19 cellular contexts compared by ENCODE assay signal in the genomic region with DNA sequence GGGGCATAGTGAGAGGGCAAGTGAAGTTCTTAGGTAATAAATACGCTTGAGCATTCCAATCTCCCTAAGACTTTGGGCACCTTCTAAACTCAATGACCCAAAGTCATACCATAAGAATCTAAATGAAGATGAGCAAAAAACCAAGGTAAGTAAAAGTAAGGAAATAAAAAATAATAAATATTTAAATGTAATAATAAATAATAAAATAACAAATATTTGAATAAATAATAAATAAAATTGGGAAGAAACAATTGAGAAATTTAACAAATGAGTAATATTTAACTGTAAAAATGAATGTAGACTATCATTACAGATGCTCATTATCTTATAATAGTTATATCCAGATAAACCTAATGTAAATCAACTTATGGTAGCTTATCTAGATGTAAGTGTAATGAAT.
DNase-seq lines count a peak whose midpoint lies in the region; ATAC-seq, FAIRE-seq and TF ChIP-seq lines count a peak whose summit lies in the region.
"Had no signal": no experiment of that assay in that cellular context is flagged by ENCODE, and none has a peak within 500 bp of the region (broad histone marks: within the 10 kb centered on the region; RNA-seq: fewer than 3 reads in every experiment).

No MANE protein-coding gene starts in this region.

- DNase-seq in pancreas (no peak), glomerular visceral epithelial cell (ENCODE audit: extremely low spot score) (no peak)
- DNase-seq in stimulated activated CD4-positive, alpha-beta T cell treated with anti-CD3 and anti-CD28 coated beads, Interleukin-4, amount 100 ng/mL, for 4 hours, result no peak
- DNase-seq: 8988T; C1 segment of cervical spinal cord; Calu3; CD4-positive, alpha-beta memory T cell; COR-L47; DMS53; DMS79 treated with DMSO at 0.1 percent for 48 hours; GM23248; H7; HCEC 1CT had no signal

- 94 to 95% methylated on average over 1 of the region's 1 CpG for WGBS in pancreas, 2 donors

- no peak overlapping the region for H3K4me3 ChIP-seq in pancreas
- H3K4me3 ChIP-seq: GM23248 had no signal

- no peaks in the 10 kb centered on the region for H3K9me3 ChIP-seq in pancreas

- no peak for ATAC-seq in pancreas
- no peak for ATAC-seq in GM18861 (IDR thresholded peaks at IDR 0.05; ENCODE audit: unreplicated experiment)

- FAIRE-seq in G401.6 (lab: Jason Lieb, UNC), result peak; percentile 54
- FAIRE-seq in endometrium (lab: Jason Lieb, UNC), result peak; percentile 73
- peak; percentile 37 for FAIRE-seq in pancreas (lab: Jason Lieb, UNC)
- FAIRE-seq: GM12892, GM18507, H1 had no signal

- H3K27ac ChIP-seq in pancreas, result no peak overlapping the region
- H3K27ac ChIP-seq: GM23248 had no signal

- H3K4me1 ChIP-seq in pancreas, result no peaks in the 10 kb centered on the region

- TF ChIP-seq CTCF in pancreas (IDR thresholded peaks at IDR 0.05), result no peak

- intact Hi-C loops in pancreas (cut with DNase I), result loop anchor here in 1 of 3 donors (10.0 kb wide), 1 partner anchor 63 kb away; no protein-coding TSS in a partner anchor

- H3K27me3 ChIP-seq in pancreas, result no peaks in the 10 kb centered on the region

- no peaks in the 10 kb centered on the region for H3K36me3 ChIP-seq in pancreas
